In genomic region chrX:111165902-111166301, GRCh38 we compare ENCODE assay signal across 29 cellular contexts.
"Had no signal": no experiment of that assay in that cellular context is flagged by ENCODE, and none has a peak within 500 bp of the region (broad histone marks: within the 10 kb centered on the region; RNA-seq: fewer than 3 reads in every experiment).

No MANE protein-coding gene starts in this region.

- H3K79me2 ChIP-seq: parathyroid adenoma had no signal

- H3K4me2 ChIP-seq: neural progenitor cell, smooth muscle cell had no signal

- H3K9me3 Mint-ChIP-seq: natural killer cell; stimulated activated effector memory CD8-positive, alpha-beta T cell treated with anti-CD3 and anti-CD28 coated beads, Interleukin-12 subunit alpha, Interleukin-12 subunit beta, amount 100 ng/mL, for 72 hours; stimulated activated naive B cell treated with anti-CD40 and anti-IgM and Interleukin-4, amounts not matched to agents 10 μg/mL and 1 μg/mL and 100 μg/mL, for 72 hours; stimulated activated naive CD8-positive, alpha-beta T cell treated with anti-CD3 and anti-CD28 coated beads, Interleukin-15, Interleukin-2, amounts not matched to agents 100 ng/mL and 50 ng/mL, for 24 hours had no signal

- H3K4me3 Mint-ChIP-seq: natural killer cell; nephron; neural progenitor cell; stimulated activated effector memory CD8-positive, alpha-beta T cell treated with anti-CD3 and anti-CD28 coated beads, Interleukin-12 subunit alpha, Interleukin-12 subunit beta, amount 100 ng/mL, for 72 hours; stimulated activated naive B cell treated with anti-CD40 and anti-IgM and Interleukin-4, amounts not matched to agents 10 μg/mL and 1 μg/mL and 100 μg/mL, for 72 hours; stimulated activated naive CD8-positive, alpha-beta T cell treated with anti-CD3 and anti-CD28 coated beads, Interleukin-15, Interleukin-2, amounts not matched to agents 100 ng/mL and 50 ng/mL, for 24 hours had no signal

- H3K27me3 ChIP-seq: neural progenitor cell, ovary, spleen, stomach, thyroid gland, upper lobe of left lung, vagina had no signal

- H3K36me3 Mint-ChIP-seq: natural killer cell; stimulated activated effector memory CD8-positive, alpha-beta T cell treated with anti-CD3 and anti-CD28 coated beads, Interleukin-12 subunit alpha, Interleukin-12 subunit beta, amount 100 ng/mL, for 72 hours; stimulated activated naive B cell treated with anti-CD40 and anti-IgM and Interleukin-4, amounts not matched to agents 10 μg/mL and 1 μg/mL and 100 μg/mL, for 72 hours had no signal

- H3K36me3 ChIP-seq: ovary, spleen, stomach, thoracic aorta, tibial nerve, upper lobe of left lung, vagina had no signal

- H3K4me1 Mint-ChIP-seq: neural progenitor cell had no signal

- H3K27me3 Mint-ChIP-seq: progenitor cell of endocrine pancreas had no signal

- H3K27ac ChIP-seq: neural progenitor cell, ovary, parathyroid adenoma, psoas muscle, skin epidermis, spleen, stomach, thyroid gland, tibial nerve, upper lobe of left lung, vagina had no signal

- H3K9me3 ChIP-seq: ovary, thoracic aorta, thyroid gland, upper lobe of left lung had no signal

- ATAC-seq: natural killer cell; psoas muscle; right cardiac atrium; sciatic nerve; stimulated activated effector memory CD8-positive, alpha-beta T cell treated with anti-CD3 and anti-CD28 coated beads, Interleukin-12 subunit alpha, Interleukin-12 subunit beta, amount 100 ng/mL, for 72 hours; stimulated activated naive B cell treated with anti-CD40 and anti-IgM and Interleukin-4, amounts not matched to agents 10 μg/mL and 1 μg/mL and 100 μg/mL, for 72 hours had no signal

- DNase-seq: natural killer cell; occipital lobe; ovary; posterior cingulate gyrus; psoas muscle; right cardiac atrium; spleen; stimulated activated CD4-positive, alpha-beta T cell treated with anti-CD3 and anti-CD28 coated beads, Interleukin-12 subunit alpha, Interleukin-12 subunit beta, amount 100 ng/mL, for 4 hours; stimulated activated CD4-positive, alpha-beta T cell treated with anti-CD3 and anti-CD28 coated beads, Interleukin-1b, Interleukin-23, amount 100 ng/mL, for 48 hours; stimulated activated CD4-positive, alpha-beta T cell treated with anti-CD3 and anti-CD28 coated beads, Interleukin-4, amount 100 ng/mL, for 24 hours; stimulated activated naive B cell treated with anti-CD40 and anti-IgM and Interleukin-4, amounts not matched to agents 10 μg/mL and 1 μg/mL and 100 μg/mL, for 72 hours; stimulated activated naive CD4-positive, alpha-beta T cell treated with Interleukin-2 at 50 U/mL for 16 hours; stomach; trophoblast cell; upper lobe of left lung had no signal

- H2AFZ ChIP-seq: neural progenitor cell, parathyroid adenoma had no signal

- H3K27ac Mint-ChIP-seq: natural killer cell; nephron; neural progenitor cell; progenitor cell of endocrine pancreas; stimulated activated effector memory CD8-positive, alpha-beta T cell treated with anti-CD3 and anti-CD28 coated beads, Interleukin-12 subunit alpha, Interleukin-12 subunit beta, amount 100 ng/mL, for 72 hours; stimulated activated naive B cell treated with anti-CD40 and anti-IgM and Interleukin-4, amounts not matched to agents 10 μg/mL and 1 μg/mL and 100 μg/mL, for 72 hours; stimulated activated naive CD8-positive, alpha-beta T cell treated with anti-CD3 and anti-CD28 coated beads, Interleukin-15, Interleukin-2, amounts not matched to agents 100 ng/mL and 50 ng/mL, for 24 hours had no signal

- FAIRE-seq: urothelium cell line had no signal

- H3K4me3 ChIP-seq: neural progenitor cell, ovary, psoas muscle, skin epidermis, smooth muscle cell, spleen, stomach, thoracic aorta, thyroid gland, tibial nerve, upper lobe of left lung, vagina had no signal

- H3K9ac ChIP-seq: neural progenitor cell, parathyroid adenoma had no signal

- H3K4me1 ChIP-seq: neural progenitor cell, parathyroid adenoma, psoas muscle, spleen, stomach, thyroid gland, tibial nerve, upper lobe of left lung, vagina had no signal
